ENCODE assay signal across 10 cellular contexts in genomic region chr1:44798481-44799365, GRCh38. TPM values are rescaled to one million over a fixed set of nuclear protein-coding genes. Genes with fewer than 3 reads are reported as not detected.
A peak's percentile ranks its signal among the peaks of the same experiment; 100 is the strongest.
DNase-seq lines count a peak whose midpoint lies in the region; ATAC-seq and TF ChIP-seq lines count a peak whose summit lies in the region.
"Had no signal": no experiment of that assay in that cellular context is flagged by ENCODE, and none has a peak within 500 bp of the region (broad histone marks: within the 10 kb centered on the region; RNA-seq: fewer than 3 reads in every experiment).

No MANE protein-coding gene starts in this region.

- H3K9me3 ChIP-seq in CD4-positive, CD25-positive, alpha-beta regulatory T cell (ENCODE audit: control insufficient read depth in 2 of 2, low read length in 2 of 2) = no peaks in the 10 kb centered on the region
- no peaks in the 10 kb centered on the region for H3K9me3 ChIP-seq in adipocyte (ENCODE audit: control insufficient read depth, low read length)

- ATAC-seq in CD4-positive, CD25-positive, alpha-beta regulatory T cell (ENCODE audit: low read depth in 2 of 2) = no peak
- ATAC-seq in GM21528 (IDR thresholded peaks at IDR 0.05; ENCODE audit: low FRiP score, unreplicated experiment) = no peak
- no peak for ATAC-seq in GM18505 (IDR thresholded peaks at IDR 0.05; ENCODE audit: unreplicated experiment)

- H3K27ac Mint-ChIP-seq in CD4-positive, CD25-positive, alpha-beta regulatory T cell = peak overlapping the region in 2 of 3 donors; percentile 80 to 99
- peak overlapping the region; percentile 50 to 97 (median 90) for H3K27ac Mint-ChIP-seq in nephron

- peaks cover 32% of the 10 kb centered on the region for H3K4me1 ChIP-seq in CD4-positive, CD25-positive, alpha-beta regulatory T cell (ENCODE audit: control insufficient read depth, insufficient read depth, low read length, poor library complexity, severe bottlenecking)
- peaks cover 18% of the 10 kb centered on the region for H3K4me1 ChIP-seq in adipocyte (ENCODE audit: control insufficient read depth, insufficient read depth, low read length)

- TF ChIP-seq CTCF in LNCaP clone FGC (IDR thresholded peaks at IDR 0.05; ENCODE audit: control insufficient read depth, extremely low read depth, insufficient read depth) (no peak), nephron (IDR thresholded peaks at IDR 0.05; ENCODE audit: unreplicated experiment in 3 of 3) (no peak)

- peaks cover 0 to 1% (median 0%) of the 10 kb centered on the region in 7 donors for H3K9me3 Mint-ChIP-seq in CD4-positive, CD25-positive, alpha-beta regulatory T cell
- H3K9me3 Mint-ChIP-seq in nephron = no peaks in the 10 kb centered on the region

- no peak for DNase-seq in CD4-positive, CD25-positive, alpha-beta regulatory T cell
- peak; percentile 65 for DNase-seq in LNCaP clone FGC (ENCODE audit: low read depth)
- no peak for DNase-seq in adipocyte (ENCODE audit: low read depth)
- no peak for DNase-seq in RKO (ENCODE audit: low spot score)
- no peak for DNase-seq in erythroblast (lab: John Stamatoyannopoulos, UW)

- peak overlapping the region in 3 of 4 donors; percentile 69 to 98 (median 93) for H3K4me3 Mint-ChIP-seq in CD4-positive, CD25-positive, alpha-beta regulatory T cell
- peak overlapping the region; percentile 94 to 99 (median 97) for H3K4me3 Mint-ChIP-seq in nephron

- H3K36me3 ChIP-seq in CD4-positive, CD25-positive, alpha-beta regulatory T cell (ENCODE audit: control insufficient read depth, insufficient read depth, low read length) = peaks cover 18% of the 10 kb centered on the region
- H3K36me3 ChIP-seq in adipocyte (ENCODE audit: control insufficient read depth, insufficient read depth, low read length, severe bottlenecking) = peaks cover 12% of the 10 kb centered on the region

- TF ChIP-seq POLR2A in erythroblast (IDR thresholded peaks at IDR 0.05; ENCODE audit: low read length) (no peak), GM18505 (IDR thresholded peaks at IDR 0.05; ENCODE audit: borderline replicate concordance, extremely low read depth, insufficient read depth, insufficient read length) (no peak)

- peaks cover 22% of the 10 kb centered on the region for H3K36me3 Mint-ChIP-seq in CD4-positive, CD25-positive, alpha-beta regulatory T cell
- peaks cover 12% of the 10 kb centered on the region for H3K36me3 Mint-ChIP-seq in nephron (ENCODE audit: low read depth)

- H3K9ac ChIP-seq in adipocyte (ENCODE audit: low read length) = peak overlapping the region; percentile 30

- H3K4me3 ChIP-seq in CD4-positive, CD25-positive, alpha-beta regulatory T cell (ENCODE audit: low read depth, low read length) = no peak overlapping the region
- H3K4me3 ChIP-seq in LNCaP clone FGC (ENCODE audit: low read depth, low read length) = no peak overlapping the region
- H3K4me3 ChIP-seq in adipocyte (ENCODE audit: low read length) = no peak overlapping the region
- H3K4me3 ChIP-seq: lung had no signal

- H3K27me3 ChIP-seq in CD4-positive, CD25-positive, alpha-beta regulatory T cell (ENCODE audit: control insufficient read depth, insufficient read depth, low read length) = no peaks in the 10 kb centered on the region
- H3K27me3 ChIP-seq in adipocyte (replicated peaks; ENCODE audit: control insufficient read depth, insufficient read depth, low read length) = no peaks in the 10 kb centered on the region

- peaks cover 4 to 31% (median 21%) of the 10 kb centered on the region in 4 donors for H3K4me1 Mint-ChIP-seq in CD4-positive, CD25-positive, alpha-beta regulatory T cell
- H3K4me1 Mint-ChIP-seq in nephron = peaks cover 27% of the 10 kb centered on the region

- peak overlapping the region; percentile 89 for H3K27ac ChIP-seq in CD4-positive, CD25-positive, alpha-beta regulatory T cell (ENCODE audit: insufficient read depth, low read length, poor library complexity, severe bottlenecking)

- no peaks in the 10 kb centered on the region for H3K27me3 Mint-ChIP-seq in CD4-positive, CD25-positive, alpha-beta regulatory T cell
- no peaks in the 10 kb centered on the region for H3K27me3 Mint-ChIP-seq in nephron (ENCODE audit: low read depth)

RNA-seq across cellular contexts. Expression of gene PLK3, which starts 1.5 kb away (rescaled TPM):
- 539 TPM for total RNA-seq in CD4-positive, CD25-positive, alpha-beta regulatory T cell
- polyA plus RNA-seq in CD4-positive, CD25-positive, alpha-beta regulatory T cell = 10 to 100 TPM; 28.2 to 48.9 (median 43.8) TPM

RNA-seq across cellular contexts. Expression of gene DYNLT4, which starts 8.4 kb away (rescaled TPM):
- 3.6 TPM for total RNA-seq in CD4-positive, CD25-positive, alpha-beta regulatory T cell
- polyA plus RNA-seq in CD4-positive, CD25-positive, alpha-beta regulatory T cell = 1 to 10 TPM in 2 of 4 donors, under 1 TPM in 1, not detected in 1; 0.71 to 2.6 (median 2.1) TPM
- total RNA-seq: cerebellum had no signal

RNA-seq across cellular contexts. Expression of gene BTBD19, which starts 9.6 kb away (rescaled TPM):
- 45.4 TPM for total RNA-seq in CD4-positive, CD25-positive, alpha-beta regulatory T cell
- under 1 TPM in 2 of 4 donors, not detected in 2; 0.31 to 0.87 TPM for polyA plus RNA-seq in CD4-positive, CD25-positive, alpha-beta regulatory T cell

RNA-seq across cellular contexts. Expression of gene BEST4, which starts 10.8 kb away (rescaled TPM):
- 0.57 TPM for total RNA-seq in CD4-positive, CD25-positive, alpha-beta regulatory T cell
- under 1 TPM in 3 of 4 donors, not detected in 1; 0.20 to 0.88 (median 0.78) TPM for polyA plus RNA-seq in CD4-positive, CD25-positive, alpha-beta regulatory T cell

RNA-seq across cellular contexts. Expression of gene RPS8, which starts 23.4 kb away (rescaled TPM):
- 1,739 TPM for total RNA-seq in CD4-positive, CD25-positive, alpha-beta regulatory T cell
- polyA plus RNA-seq in CD4-positive, CD25-positive, alpha-beta regulatory T cell = 1,000 to 10,000 TPM in 2 of 4 donors, 100 to 1,000 TPM in 2; 805 to 1,312 (median 1,070) TPM
